Comparison of ENCODE assay signal across 20 cellular contexts in genomic region chr9:133999866-134000265, GRCh38.
"Had no signal": no experiment of that assay in that cellular context is flagged by ENCODE, and none has a peak within 500 bp of the region (broad histone marks: within the 10 kb centered on the region; RNA-seq: fewer than 3 reads in every experiment).

No MANE protein-coding gene starts in this region.

- H3K4me3 ChIP-seq: body of pancreas, gastrocnemius medialis, prostate gland, sigmoid colon, testis, upper lobe of right lung had no signal

- H3K36me3 ChIP-seq: gastrocnemius medialis, prostate gland, sigmoid colon, upper lobe of right lung had no signal

- H3K4me1 ChIP-seq: body of pancreas, gastrocnemius medialis, prostate gland, sigmoid colon, testis, upper lobe of right lung had no signal

- ATAC-seq: activated T-cell treated with anti-CD3 and anti-CD28 coated beads, Interleukin-2, amount 50 U/mL, for 4 hours; body of pancreas; effector memory CD8-positive, alpha-beta T cell; gastrocnemius medialis; left lobe of liver; natural killer cell; stimulated activated naive CD8-positive, alpha-beta T cell treated with anti-CD3 and anti-CD28 coated beads, Interleukin-15, amount 100 ng/mL, for 72 hours; upper lobe of right lung; WTC11 had no signal

- H3K9me3 ChIP-seq: body of pancreas, gastrocnemius medialis, prostate gland, sigmoid colon, testis, upper lobe of right lung had no signal

- H3K27me3 ChIP-seq: body of pancreas, testis, upper lobe of right lung had no signal

- H3K27ac ChIP-seq: body of pancreas, gastrocnemius medialis, prostate gland, sigmoid colon, testis, upper lobe of right lung had no signal

- DNase-seq: activated CD4-positive, alpha-beta memory T cell treated with anti-CD3 and anti-CD28 coated beads, Interleukin-2, amount 10 ng/mL, durations not matched to agents 7 days and 5 days; activated CD4-positive, alpha-beta T cell treated with anti-CD3 and anti-CD28 coated beads for 4 hours; activated effector memory CD4-positive, alpha-beta T cell treated with Interleukin-2 at 50 U/mL for 16 hours; activated T-cell treated with anti-CD3 and anti-CD28 coated beads, Interleukin-2, amount 50 U/mL, for 4 hours; amniotic stem cell; body of pancreas; effector memory CD8-positive, alpha-beta T cell; gastrocnemius medialis; mammary epithelial cell; natural killer cell; occipital lobe; sigmoid colon; stimulated activated CD4-positive, alpha-beta T cell treated with anti-CD3 and anti-CD28 coated beads, Interleukin-1b, Interleukin-23, amount 100 ng/mL, for 48 hours; stimulated activated naive CD8-positive, alpha-beta T cell treated with anti-CD3 and anti-CD28 coated beads, Interleukin-15, amount 100 ng/mL, for 72 hours; T-helper 2 cell; testis; upper lobe of right lung had no signal
